In genomic region chr5:179858586-179859427, GRCh38 we compare ENCODE assay signal across 1 cellular context.
TF ChIP-seq lines count a peak whose summit lies in the region.

MRNIP (minus strand) TSS chr5:179858817; CDS start chr5:179858796, 21 bp downstream.

TF ChIP-seq in K562, 482 proteins besides CTCF, POLR2A, EP300 and RAD21 (continued from another document and continues in another):
- TF ChIP-seq CTCFL (IDR thresholded peaks at IDR 0.05; ENCODE audit: borderline replicate concordance, insufficient read depth, low read depth, low read length, poor library complexity, severe bottlenecking) = no peak
- no peak for TF ChIP-seq BMI1 (IDR thresholded peaks at IDR 0.05; ENCODE audit: low read length)
- 0 out of 2 replicates have a peak, but pooled peaks have one; percentile 7 for TF ChIP-seq CREB1 (IDR thresholded peaks at IDR 0.05)
- peak; percentile 57; the same call in 1 of the 2 replicates for TF ChIP-seq CREB1 (CRISPR knock-in tag; IDR thresholded peaks at IDR 0.05)
- peak; percentile 85 to 89 for TF ChIP-seq E2F6 (IDR thresholded peaks at IDR 0.05; ENCODE audit: borderline replicate concordance in 1 of 2, extremely low read depth in 1 of 2, insufficient read depth in 1 of 2, insufficient read length in 1 of 2, low read depth in 1 of 2, low read length in 1 of 2, poor library complexity in 1 of 2, severe bottlenecking in 1 of 2)
- TF ChIP-seq FIP1L1 (IDR thresholded peaks at IDR 0.05; ENCODE audit: low read depth, low read length, poor library complexity, severe bottlenecking) = no peak
- no peak for TF ChIP-seq RBM39 (optimal IDR thresholded peaks at IDR 0.05; ENCODE audit: low read depth, low read length)
- 0 out of 2 replicates have a peak, but pooled peaks have one; percentile 34 for TF ChIP-seq THAP12 (CRISPR knock-in tag; IDR thresholded peaks at IDR 0.05)
- TF ChIP-seq ARID3A (IDR thresholded peaks at IDR 0.05; ENCODE audit: borderline replicate concordance, low read depth, low read length) = no peak
- no peak for TF ChIP-seq CHCHD3 (CRISPR knock-in tag; IDR thresholded peaks at IDR 0.05)
- no peak for TF ChIP-seq MLLT1 (IDR thresholded peaks at IDR 0.05)
- TF ChIP-seq SAFB (IDR thresholded peaks at IDR 0.05; ENCODE audit: borderline replicate concordance, low read depth, low read length) = no peak
- no peak for TF ChIP-seq HDAC6 (IDR thresholded peaks at IDR 0.05; ENCODE audit: low read depth, low read length)
- TF ChIP-seq MAZ (CRISPR knock-in tag; conservative IDR thresholded peaks at IDR 0.05 in 1 of 2, IDR thresholded peaks at IDR 0.05 in 1 of 2) = peak; percentile 98 to 100
- peak; percentile 91 to 95 for TF ChIP-seq MNT (conservative IDR thresholded peaks at IDR 0.05)
- TF ChIP-seq JUND (IDR thresholded peaks at IDR 0.05; ENCODE audit: borderline replicate concordance, low read depth, low read length) = no peak
- TF ChIP-seq JUND (tag; IDR thresholded peaks at IDR 0.05; ENCODE audit: borderline replicate concordance, low read depth, low read length) = no peak; the same call in 2 of the 3 replicates
- no peak for TF ChIP-seq ADNP (tag; IDR thresholded peaks at IDR 0.05)
- TF ChIP-seq PHTF2 (CRISPR knock-in tag; IDR thresholded peaks at IDR 0.05) = 0 out of 2 replicates have a peak, but pooled peaks have one; percentile 8
- no peak for TF ChIP-seq MEF2A (IDR thresholded peaks at IDR 0.05; ENCODE audit: control insufficient read depth, low read depth, low read length)
- TF ChIP-seq ZBTB26 (CRISPR knock-in tag; IDR thresholded peaks at IDR 0.05) = no peak
- peak; percentile 63 for TF ChIP-seq PML (IDR thresholded peaks at IDR 0.05; ENCODE audit: low read length)
- no peak for TF ChIP-seq ZNF57 (CRISPR knock-in tag; IDR thresholded peaks at IDR 0.05)
- TF ChIP-seq ELF2 (CRISPR knock-in tag; IDR thresholded peaks at IDR 0.05) = no peak
- no peak for TF ChIP-seq HOMEZ (CRISPR knock-in tag; IDR thresholded peaks at IDR 0.05)
- peak; percentile 83 for TF ChIP-seq SAP30 (IDR thresholded peaks at IDR 0.05; ENCODE audit: borderline replicate concordance, insufficient read depth, low read depth, low read length, poor library complexity, severe bottlenecking)
- no peak for TF ChIP-seq ZNF316 (IDR thresholded peaks at IDR 0.05)
- no peak for TF ChIP-seq TCFL5 (CRISPR knock-in tag; conservative IDR thresholded peaks at IDR 0.05)
- peak; percentile 91 for TF ChIP-seq ZNF12 (CRISPR knock-in tag; IDR thresholded peaks at IDR 0.05)
- TF ChIP-seq RERE (CRISPR knock-in tag; IDR thresholded peaks at IDR 0.05; ENCODE audit: borderline replicate concordance) = no peak
- peak; percentile 66; the same call in 1 of the 2 replicates for TF ChIP-seq KDM2B (CRISPR knock-in tag; IDR thresholded peaks at IDR 0.05)
- TF ChIP-seq E2F3 (CRISPR knock-in tag; IDR thresholded peaks at IDR 0.05) = no peak
- TF ChIP-seq ZNF445 (CRISPR knock-in tag; IDR thresholded peaks at IDR 0.05; ENCODE audit: low read depth) = no peak
- TF ChIP-seq ZNF217 (CRISPR knock-in tag; IDR thresholded peaks at IDR 0.05) = no peak
- TF ChIP-seq ZC3H4 (CRISPR knock-in tag; IDR thresholded peaks at IDR 0.05; ENCODE audit: borderline replicate concordance) = no peak
- TF ChIP-seq NFATC3 (IDR thresholded peaks at IDR 0.05) = no peak
- TF ChIP-seq MBD1 (CRISPR knock-in tag; IDR thresholded peaks at IDR 0.05) = no peak
- no peak for TF ChIP-seq TARDBP (IDR thresholded peaks at IDR 0.05)
- TF ChIP-seq L3MBTL2 (IDR thresholded peaks at IDR 0.05) = peak; percentile 63; the same call in 1 of the 2 replicates
